In the genomic region with DNA sequence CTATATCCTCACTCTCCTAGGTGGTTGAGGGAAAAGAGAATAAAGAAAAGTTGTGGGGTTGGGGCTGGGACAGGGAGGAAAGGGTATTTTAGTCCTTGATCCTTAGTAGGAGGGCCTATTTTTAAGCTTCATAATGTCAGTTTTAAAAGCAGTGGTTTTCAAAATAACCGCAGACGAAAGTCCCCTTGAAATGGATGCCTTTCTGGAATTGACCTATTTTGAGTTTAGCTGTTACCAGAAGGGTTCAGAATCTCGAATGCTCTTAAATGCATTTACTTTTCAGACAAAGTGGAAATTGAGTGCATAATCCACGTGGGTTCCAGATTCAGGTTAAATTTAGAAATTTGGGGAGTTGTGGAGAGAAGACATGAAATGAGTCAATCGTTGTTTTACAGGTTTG, we compare ENCODE assay signal across 22 cellular contexts. TPM values are rescaled to one million over a fixed set of nuclear protein-coding genes. Genes with fewer than 3 reads are reported as not detected.
A peak's percentile ranks its signal among the peaks of the same experiment; 100 is the strongest.
DNase-seq lines count a peak whose midpoint lies in the region; ATAC-seq, FAIRE-seq and TF ChIP-seq lines count a peak whose summit lies in the region.
"Had no signal": no experiment of that assay in that cellular context is flagged by ENCODE, and none has a peak within 500 bp of the region (broad histone marks: within the 10 kb centered on the region; RNA-seq: fewer than 3 reads in every experiment).

No MANE protein-coding gene starts in this region.

- H3K18ac ChIP-seq in H9 (ENCODE audit: insufficient read length, low read depth, low read length): no peak overlapping the region

- H3K23me2 ChIP-seq in H9 (ENCODE audit: insufficient read length, low read depth, low read length, poor library complexity, severe bottlenecking): no peaks in the 10 kb centered on the region

- no peak for TF ChIP-seq CTCF in H9 (conservative IDR thresholded peaks at IDR 0.05)

- H3K4me2 ChIP-seq in H9 (ENCODE audit: insufficient read depth, insufficient read length, low read length): no peak overlapping the region

- TF ChIP-seq POLR2A in GM12892 (IDR thresholded peaks at IDR 0.05; ENCODE audit: low read depth, low read length): no peak

- H3K4me1 Mint-ChIP-seq in H9 (peaks cover 51 to 66% of the 10 kb centered on the region in 2 experiments), immature natural killer cell (peaks cover 67 to 79% of the 10 kb centered on the region in 2 donors)
- H3K4me1 Mint-ChIP-seq in activated T-helper 17 cell treated with anti-CD3 and anti-CD28 coated beads, Interleukin-2, amount 50 U/mL, for 72 hours: peaks cover 59% of the 10 kb centered on the region
- H3K4me1 Mint-ChIP-seq in stimulated activated naive B cell treated with anti-CD40 and anti-IgM and Interleukin-4, amounts not matched to agents 10 μg/mL and 1 μg/mL and 100 μg/mL, for 72 hours: peaks cover 47 to 85% of the 10 kb centered on the region in 2 donors

- no peak overlapping the region for H2BK15ac ChIP-seq in H9 (ENCODE audit: low read depth, low read length)

- H3T11ph ChIP-seq in H9 (ENCODE audit: low read length): no peak overlapping the region

- H2BK12ac ChIP-seq in H9 (ENCODE audit: insufficient read length, low read depth, low read length): no peak overlapping the region

- peaks cover 16% of the 10 kb centered on the region; the same call in 1 of the 2 replicates for H3K4me1 ChIP-seq in H9 (ENCODE audit: insufficient read depth, low read length)

- H3K56ac ChIP-seq in H9 (ENCODE audit: insufficient read length, low read depth, low read length): no peak overlapping the region

- ATAC-seq in activated T-helper 17 cell treated with anti-CD3 and anti-CD28 coated beads, Interleukin-2, amount 50 U/mL, for 72 hours (replicated peaks): no peak
- ATAC-seq in stimulated activated naive B cell treated with anti-CD40 and anti-IgM and Interleukin-4, amounts not matched to agents 10 μg/mL and 1 μg/mL and 100 μg/mL, for 72 hours (replicated peaks): no peak
- ATAC-seq: right cardiac atrium had no signal

- H2AK5ac ChIP-seq in H9 (ENCODE audit: insufficient read length, low read length): no peak overlapping the region

- H3K27ac Mint-ChIP-seq in H9 (peak overlapping the region; percentile 72 to 95 (median 94); a peak in 6 of 7 replicates), immature natural killer cell (peak overlapping the region; percentile 21 to 85 (median 65))
- no peak overlapping the region for H3K27ac Mint-ChIP-seq in activated T-helper 17 cell treated with anti-CD3 and anti-CD28 coated beads, Interleukin-2, amount 50 U/mL, for 72 hours
- H3K27ac Mint-ChIP-seq in stimulated activated naive B cell treated with anti-CD40 and anti-IgM and Interleukin-4, amounts not matched to agents 10 μg/mL and 1 μg/mL and 100 μg/mL, for 72 hours: peak overlapping the region; percentile 51

- H3K9me3 Mint-ChIP-seq in H9 (no peaks in the 10 kb centered on the region), immature natural killer cell (no peaks in the 10 kb centered on the region)
- H3K9me3 Mint-ChIP-seq in activated T-helper 17 cell treated with anti-CD3 and anti-CD28 coated beads, Interleukin-2, amount 50 U/mL, for 72 hours: no peaks in the 10 kb centered on the region
- no peaks in the 10 kb centered on the region for H3K9me3 Mint-ChIP-seq in stimulated activated naive B cell treated with anti-CD40 and anti-IgM and Interleukin-4, amounts not matched to agents 10 μg/mL and 1 μg/mL and 100 μg/mL, for 72 hours
- H3K9me3 Mint-ChIP-seq: naive B cell had no signal

- no peak overlapping the region for H3K4me3 Mint-ChIP-seq in H9
- peak overlapping the region; percentile 80 for H3K4me3 Mint-ChIP-seq in activated T-helper 17 cell treated with anti-CD3 and anti-CD28 coated beads, Interleukin-2, amount 50 U/mL, for 72 hours
- H3K4me3 Mint-ChIP-seq in immature natural killer cell: peak overlapping the region; percentile 10 to 74 (median 53)
- H3K4me3 Mint-ChIP-seq in stimulated activated naive B cell treated with anti-CD40 and anti-IgM and Interleukin-4, amounts not matched to agents 10 μg/mL and 1 μg/mL and 100 μg/mL, for 72 hours: peak overlapping the region in 1 of 2 donors; percentile 16

- H2AFZ ChIP-seq in H9 (ENCODE audit: low read length): no peak overlapping the region

- no peak overlapping the region for H3K14ac ChIP-seq in H9 (ENCODE audit: insufficient read depth, low read length)

- DNase-seq in H9 (no peak), immature natural killer cell (no peak), NCI-H187 (lab: John Stamatoyannopoulos, UW) (no peak), GM12892 (ENCODE audit: insufficient read length) (no peak)
- DNase-seq in stimulated activated naive B cell treated with anti-CD40 and anti-IgM and Interleukin-4, amounts not matched to agents 10 μg/mL and 1 μg/mL and 100 μg/mL, for 72 hours: no peak
- DNase-seq in activated naive CD4-positive, alpha-beta T cell treated with Interleukin-2 at 50 U/mL for 16 hours: no peak
- DNase-seq in stimulated activated CD4-positive, alpha-beta T cell treated with anti-CD3 and anti-CD28 coated beads, Interleukin-2, amount 100 ng/mL, for 48 hours: no peak
- DNase-seq: activated CD4-positive, alpha-beta T cell treated with anti-CD3 and anti-CD28 coated beads, Interleukin-2, amount 50 U/mL, for 4 hours; activated CD8-positive, alpha-beta memory T cell treated with anti-CD3 and anti-CD28 coated beads, Interleukin-2, amount 50 U/mL, for 4 hours; body of pancreas; KG1; MV-4-11; naive B cell; NCI-H524 treated with DMSO at 0.1 percent for 48 hours; pancreas; right cardiac atrium; RPMI8226; spleen; stimulated activated CD4-positive, alpha-beta T cell treated with anti-CD3 and anti-CD28 coated beads, Interleukin-4, amount 100 ng/mL, for 1 hour; stimulated activated naive CD4-positive, alpha-beta T cell had no signal

- H3K79me1 ChIP-seq in H9 (ENCODE audit: insufficient read depth, low read depth, low read length, poor library complexity, severe bottlenecking): peaks cover 3% of the 10 kb centered on the region

- H3K23ac ChIP-seq in H9 (ENCODE audit: insufficient read length, low read depth, low read length): no peak overlapping the region

- H2BK20ac ChIP-seq in H9 (ENCODE audit: low read depth, low read length, poor library complexity, severe bottlenecking): no peak overlapping the region

- no peak overlapping the region for H2BK120ac ChIP-seq in H9 (ENCODE audit: low read depth, low read length, poor library complexity, severe bottlenecking)

- H3K27ac ChIP-seq in H9 (ENCODE audit: insufficient read length, low read depth, low read length): peak overlapping the region; percentile 81
- H3K27ac ChIP-seq: SK-N-MC had no signal

- H2BK5ac ChIP-seq in H9 (ENCODE audit: insufficient read length, low read length): no peak overlapping the region

- H3K36me3 Mint-ChIP-seq in H9 (ENCODE audit: insufficient read depth in 1 of 3, low read depth in 3 of 3) (peaks cover 5 to 9% (median 6%) of the 10 kb centered on the region in 3 experiments; a peak in 5 of 7 replicates), immature natural killer cell (no peaks in the 10 kb centered on the region)
- peaks cover 55% of the 10 kb centered on the region for H3K36me3 Mint-ChIP-seq in activated T-helper 17 cell treated with anti-CD3 and anti-CD28 coated beads, Interleukin-2, amount 50 U/mL, for 72 hours (ENCODE audit: low read depth)
- H3K36me3 Mint-ChIP-seq in stimulated activated naive B cell treated with anti-CD40 and anti-IgM and Interleukin-4, amounts not matched to agents 10 μg/mL and 1 μg/mL and 100 μg/mL, for 72 hours: peaks cover 22 to 37% of the 10 kb centered on the region in 2 donors

- H4K5ac ChIP-seq in H9 (ENCODE audit: insufficient read length, low read depth, low read length): no peak overlapping the region

- WGBS in H9 (ENCODE audit: extremely low coverage, insufficient read length, low lambda C conversion rate): no CpG with 5 or more reads among the region's 5 CpGs

- H3K27me3 Mint-ChIP-seq in H9 (ENCODE audit: low read depth) (no peaks in the 10 kb centered on the region), immature natural killer cell (ENCODE audit: low read depth in 3 of 3) (peaks cover 0 to 1% (median 0%) of the 10 kb centered on the region in 3 donors)
- no peaks in the 10 kb centered on the region for H3K27me3 Mint-ChIP-seq in activated T-helper 17 cell treated with anti-CD3 and anti-CD28 coated beads, Interleukin-2, amount 50 U/mL, for 72 hours
- no peaks in the 10 kb centered on the region for H3K27me3 Mint-ChIP-seq in stimulated activated naive B cell treated with anti-CD40 and anti-IgM and Interleukin-4, amounts not matched to agents 10 μg/mL and 1 μg/mL and 100 μg/mL, for 72 hours
- H3K27me3 Mint-ChIP-seq: naive B cell had no signal

- H3K9ac ChIP-seq in H9 (ENCODE audit: extremely low read depth, insufficient read length, low read length): no peak overlapping the region

- no peak for FAIRE-seq in GM12892 (lab: Jason Lieb, UNC)
- FAIRE-seq: pancreas had no signal

- H3K4ac ChIP-seq in H9 (ENCODE audit: low read depth, low read length): no peak overlapping the region

- no peaks in the 10 kb centered on the region for H4K20me1 ChIP-seq in H9 (ENCODE audit: control insufficient read depth, insufficient read depth, insufficient read length)

- peaks cover 17% of the 10 kb centered on the region; the same call in 1 of the 2 replicates for H3K79me2 ChIP-seq in H9 (ENCODE audit: insufficient read depth, low read length)

- no peak overlapping the region for H4K91ac ChIP-seq in H9 (ENCODE audit: insufficient read length, low read depth, low read length)

- no peak overlapping the region for H4K8ac ChIP-seq in H9 (replicated peaks; ENCODE audit: insufficient read length, low read depth, low read length)

- H3K27me3 ChIP-seq in H9 (ENCODE audit: insufficient read depth, low read length): no peaks in the 10 kb centered on the region
- H3K27me3 ChIP-seq: body of pancreas, pancreas, spleen had no signal

- H3K9me3 ChIP-seq in H9 (ENCODE audit: control insufficient read depth, low read depth, low read length): no peaks in the 10 kb centered on the region
- H3K9me3 ChIP-seq: body of pancreas, pancreas, spleen had no signal

RNA-seq across cellular contexts. Expression of gene MAP2K1, which starts 16.6 kb away (rescaled TPM):
- 50.4 and 50.8 TPM in 2 replicates for total RNA-seq in H9 (2021)
- total RNA-seq in activated T-helper 17 cell treated with anti-CD3 and anti-CD28 coated beads, Interleukin-2, amount 50 U/mL, for 72 hours: 100 to 1,000 TPM; 107 to 143 TPM
- polyA plus RNA-seq in immature natural killer cell: 10 to 100 TPM; 30.7 to 58.3 (median 48.9) TPM
- polyA plus RNA-seq in GM12892 (2012; ENCODE audit: missing spikeins): 75.2 TPM

RNA-seq across cellular contexts. Expression of gene TIPIN, which starts 46.8 kb away (rescaled TPM):
- 26.9 and 28.3 TPM in 2 replicates for total RNA-seq in H9 (2021)
- total RNA-seq in activated T-helper 17 cell treated with anti-CD3 and anti-CD28 coated beads, Interleukin-2, amount 50 U/mL, for 72 hours: 10 to 100 TPM; 27.1 to 37.9 TPM
- 10 to 100 TPM in 1 of 3 donors, 1 to 10 TPM in 2; 4.0 to 10.2 (median 7.2) TPM for polyA plus RNA-seq in immature natural killer cell
- 34.1 TPM for polyA plus RNA-seq in GM12892 (2012; ENCODE audit: missing spikeins)

Comparison
In these comparisons a context has a peak if more than half of its experiments do, and no peak if none do; other contexts are left out.
1. H3K4me3 Mint-ChIP-seq: peak in activated T-helper 17 cell treated with anti-CD3 and anti-CD28 coated beads, Interleukin-2, amount 50 U/mL, for 72 hours (single experiment) and immature natural killer cell (5 of 5); none in H9 (0 of 2).